In genomic region chr3:141236351-141236750, GRCh38 we compare ENCODE assay signal across 17 cellular contexts.
"Had no signal": no experiment of that assay in that cellular context is flagged by ENCODE, and none has a peak within 500 bp of the region (broad histone marks: within the 10 kb centered on the region; RNA-seq: fewer than 3 reads in every experiment).

No MANE protein-coding gene starts in this region.

- H3K9me3 Mint-ChIP-seq: immature natural killer cell; naive B cell; stimulated activated memory B cell treated with anti-CD40 and anti-IgM and Interleukin-4, amounts not matched to agents 10 μg/mL and 1 μg/mL and 100 μg/mL, for 72 hours had no signal

- H3K27me3 Mint-ChIP-seq: naive B cell; stimulated activated memory B cell treated with anti-CD40 and anti-IgM and Interleukin-4, amounts not matched to agents 10 μg/mL and 1 μg/mL and 100 μg/mL, for 72 hours had no signal

- H3K4me3 Mint-ChIP-seq: stimulated activated memory B cell treated with anti-CD40 and anti-IgM and Interleukin-4, amounts not matched to agents 10 μg/mL and 1 μg/mL and 100 μg/mL, for 72 hours had no signal

- H3K4me1 ChIP-seq: prostate gland had no signal

- H3K27ac ChIP-seq: prostate gland, tibial nerve, VCaP had no signal

- H3K27ac Mint-ChIP-seq: naive B cell; stimulated activated memory B cell treated with anti-CD40 and anti-IgM and Interleukin-4, amounts not matched to agents 10 μg/mL and 1 μg/mL and 100 μg/mL, for 72 hours had no signal

- ATAC-seq: esophagus mucosa; left cardiac atrium; stimulated activated memory B cell treated with anti-CD40 and anti-IgM and Interleukin-4, amounts not matched to agents 10 μg/mL and 1 μg/mL and 100 μg/mL, for 72 hours had no signal

- H3K4me3 ChIP-seq: dorsolateral prefrontal cortex, lung, prostate gland, tibial nerve had no signal

- H3K9me3 ChIP-seq: prostate gland, tibial nerve had no signal

- DNase-seq: activated gamma-delta T cell treated with Interleukin-2 at 50 U/mL for 16 hours; activated T-cell treated with anti-CD3 and anti-CD28 coated beads, Interleukin-2, amount 50 U/mL, for 1 hour; amniotic stem cell; dorsolateral prefrontal cortex; immature natural killer cell; left cardiac atrium; naive B cell; occipital lobe; T-helper 9 cell had no signal

- H3K36me3 ChIP-seq: prostate gland had no signal

- FAIRE-seq: bronchial epithelial cell, endometrium had no signal

- H3K27me3 ChIP-seq: dorsolateral prefrontal cortex, tibial nerve had no signal

- H3K36me3 Mint-ChIP-seq: stimulated activated memory B cell treated with anti-CD40 and anti-IgM and Interleukin-4, amounts not matched to agents 10 μg/mL and 1 μg/mL and 100 μg/mL, for 72 hours had no signal
